Comparison of ENCODE assay signal across 14 cellular contexts in genomic region chr1:205481629-205482071, GRCh38. TPM values are rescaled to one million over a fixed set of nuclear protein-coding genes. Genes with fewer than 3 reads are reported as not detected.
DNase-seq lines count a peak whose midpoint lies in the region; ATAC-seq and TF ChIP-seq lines count a peak whose summit lies in the region.
"Had no signal": no experiment of that assay in that cellular context is flagged by ENCODE, and none has a peak within 500 bp of the region (broad histone marks: within the 10 kb centered on the region; RNA-seq: fewer than 3 reads in every experiment).

No MANE protein-coding gene starts in this region.

- TF ChIP-seq CTCF in mammary epithelial cell (conservative IDR thresholded peaks at IDR 0.05 in 1 of 2, IDR thresholded peaks at IDR 0.05 in 1 of 2; ENCODE audit: extremely low read depth in 1 of 2, insufficient read depth in 1 of 2, low read depth in 1 of 2, low read length in 2 of 2), result no peak

- no peaks in the 10 kb centered on the region for H3K9me3 ChIP-seq in mammary epithelial cell (replicated peaks; ENCODE audit: insufficient read depth, low read length)
- H3K9me3 ChIP-seq: transverse colon had no signal

- peak overlapping the region; percentile 74 for H2AFZ ChIP-seq in mammary epithelial cell (ENCODE audit: low read depth, low read length)

- H3K4me3 Mint-ChIP-seq in stimulated activated naive CD8-positive, alpha-beta T cell treated with anti-CD3 and anti-CD28 coated beads, Interleukin-15, amount 100 ng/mL, for 72 hours, result peak overlapping the region; percentile 66 to 68

- no peak overlapping the region for H3K9ac ChIP-seq in mammary epithelial cell (ENCODE audit: insufficient read depth, low read length)

- H3K79me2 ChIP-seq in mammary epithelial cell (ENCODE audit: insufficient read depth, low read length), result no peaks in the 10 kb centered on the region

- peaks cover 35% of the 10 kb centered on the region for H3K4me1 ChIP-seq in mammary epithelial cell (ENCODE audit: insufficient read depth, low read length)

- peaks cover 55% of the 10 kb centered on the region for H3K27me3 Mint-ChIP-seq in stimulated activated naive CD8-positive, alpha-beta T cell treated with anti-CD3 and anti-CD28 coated beads, Interleukin-15, amount 100 ng/mL, for 72 hours

- peak; percentile 35 for DNase-seq in activated T-cell treated with anti-CD3 and anti-CD28 coated beads, Interleukin-2, amount 50 U/mL, for 1 hour
- no peak for DNase-seq in activated T-cell treated with anti-CD3 and anti-CD28 coated beads for 4 hours
- DNase-seq in NCI-H82 treated with DMSO at 0.1 percent for 48 hours (lab: John Stamatoyannopoulos, UW; ENCODE audit: unreplicated experiment), result peak; percentile 99
- DNase-seq in mammary epithelial cell, result peak; percentile 75
- peak; percentile 23 to 39 for DNase-seq in stimulated activated naive CD8-positive, alpha-beta T cell treated with anti-CD3 and anti-CD28 coated beads, Interleukin-15, amount 100 ng/mL, for 72 hours
- DNase-seq in NCI-H2029 treated with DMSO at 0.1 percent for 48 hours (lab: John Stamatoyannopoulos, UW), result no peak
- no peak for DNase-seq in COLO829 (ENCODE audit: low spot score)
- no peak for DNase-seq in Kasumi-1 (lab: John Stamatoyannopoulos, UW)
- DNase-seq: NCI-H526 treated with DMSO at 0.1 percent for 48 hours, transverse colon had no signal

- no peaks in the 10 kb centered on the region for H3K36me3 ChIP-seq in mammary epithelial cell (ENCODE audit: insufficient read depth, low read length)
- H3K36me3 ChIP-seq: transverse colon had no signal

- intact Hi-C loops in mammary epithelial cell (cut with micrococcal nuclease), result no loop called here

- H3K27ac Mint-ChIP-seq in stimulated activated naive CD8-positive, alpha-beta T cell treated with anti-CD3 and anti-CD28 coated beads, Interleukin-15, amount 100 ng/mL, for 72 hours, result no peak overlapping the region

- H3K4me1 Mint-ChIP-seq in stimulated activated naive CD8-positive, alpha-beta T cell treated with anti-CD3 and anti-CD28 coated beads, Interleukin-15, amount 100 ng/mL, for 72 hours, result peaks cover 41% of the 10 kb centered on the region

- no peaks in the 10 kb centered on the region for H4K20me1 ChIP-seq in mammary epithelial cell (ENCODE audit: insufficient read depth, low read length)

- dilution Hi-C loops in mammary epithelial cell (cut with HindIII; ENCODE audit: low sequenced_read_pairs), result no loop called here

- peaks cover 3 to 4% of the 10 kb centered on the region in 2 donors for H3K9me3 Mint-ChIP-seq in stimulated activated naive CD8-positive, alpha-beta T cell treated with anti-CD3 and anti-CD28 coated beads, Interleukin-15, amount 100 ng/mL, for 72 hours

- WGBS in mammary epithelial cell (ENCODE audit: low coverage, missing lambda C conversion rate), result 4% methylated on average over 13 of the region's 13 CpGs

- CTCF ChIA-PET in mammary epithelial cell (lab: Charles Lee; ENCODE audit: low non-redundant PET), result interaction anchor here (0.6 to 1.4 kb wide), 4 partner anchors 41 to 91 kb away, joined by 3 to 4 read pairs (median 3); no protein-coding TSS in a partner anchor

- H3K4me2 ChIP-seq in mammary epithelial cell (ENCODE audit: insufficient read depth, low read depth, low read length), result peak overlapping the region; percentile 74

- peak; percentile 11 for ATAC-seq in stimulated activated naive CD8-positive, alpha-beta T cell treated with anti-CD3 and anti-CD28 coated beads, Interleukin-15, amount 100 ng/mL, for 72 hours
- ATAC-seq: left lobe of liver had no signal

- no TSS peak for BruUV-seq in mammary epithelial cell (replicated peaks; lab: Mats Ljungman, UMichigan)

- peak overlapping the region in 1 of 3 experiments; percentile 22 for H3K4me3 ChIP-seq in mammary epithelial cell (replicated peaks in 1 of 3; ENCODE audit: insufficient read depth in 1 of 3, low read depth in 2 of 3, low read length in 3 of 3)
- H3K4me3 ChIP-seq: transverse colon had no signal

- H3K27ac ChIP-seq in mammary epithelial cell (ENCODE audit: insufficient read depth, low read depth, low read length), result peak overlapping the region; percentile 8
- H3K27ac ChIP-seq: transverse colon had no signal

- no peaks in the 10 kb centered on the region for H3K27me3 ChIP-seq in mammary epithelial cell (ENCODE audit: insufficient read depth, low read length)

- in situ Hi-C loops in mammary epithelial cell (cut with MboI; ENCODE audit: low sequenced_read_pairs in 2 of 2), result loop anchor here (10.0 kb wide), 3 partner anchors 57 to 147 kb away; partner anchors contain the start of gene LEMD1 (in 2 of the 2)

RNA-seq across cellular contexts. Expression of gene CDK18, which starts 22.8 kb away (rescaled TPM):
- 10 to 100 TPM; 23.2 to 28.6 TPM for total RNA-seq in mammary epithelial cell
- 24.6 TPM for polyA plus RNA-seq in mammary epithelial cell
- polyA minus RNA-seq in mammary epithelial cell, result 57.9 TPM

RNA-seq across cellular contexts. Expression of gene BLACAT1, which starts 25.8 kb away (rescaled TPM):
- 1 to 10 TPM; 1.6 to 2.5 TPM for total RNA-seq in mammary epithelial cell
- polyA plus RNA-seq in mammary epithelial cell, result 1.8 TPM
- polyA minus RNA-seq in mammary epithelial cell, result 4.4 TPM
- total RNA-seq: glomerular endothelial cell had no signal

RNA-seq across cellular contexts. Expression of gene LEMD1, which starts 59.8 kb away (rescaled TPM):
- 1 to 10 TPM; 3.2 to 5.2 TPM for total RNA-seq in mammary epithelial cell
- 4.6 TPM for polyA plus RNA-seq in mammary epithelial cell
- 2.8 TPM for polyA minus RNA-seq in mammary epithelial cell
- total RNA-seq: glomerular endothelial cell, HT1080, left lobe of liver, transverse colon had no signal
- polyA plus RNA-seq: BJ had no signal

Comparison
In these comparisons a context has a peak if more than half of its experiments do, and no peak if none do; other contexts are left out.
1. DNase-seq: peak in activated T-cell treated with anti-CD3 and anti-CD28 coated beads, Interleukin-2, amount 50 U/mL, for 1 hour (single experiment), NCI-H82 treated with DMSO at 0.1 percent for 48 hours (single experiment), mammary epithelial cell (single experiment) and stimulated activated naive CD8-positive, alpha-beta T cell treated with anti-CD3 and anti-CD28 coated beads, Interleukin-15, amount 100 ng/mL, for 72 hours (2 of 2); none in activated T-cell treated with anti-CD3 and anti-CD28 coated beads for 4 hours (single experiment), NCI-H2029 treated with DMSO at 0.1 percent for 48 hours (single experiment), COLO829 (single experiment) and Kasumi-1 (0 of 2).